ENCODE assay signal across 26 cellular contexts in the genomic region with DNA sequence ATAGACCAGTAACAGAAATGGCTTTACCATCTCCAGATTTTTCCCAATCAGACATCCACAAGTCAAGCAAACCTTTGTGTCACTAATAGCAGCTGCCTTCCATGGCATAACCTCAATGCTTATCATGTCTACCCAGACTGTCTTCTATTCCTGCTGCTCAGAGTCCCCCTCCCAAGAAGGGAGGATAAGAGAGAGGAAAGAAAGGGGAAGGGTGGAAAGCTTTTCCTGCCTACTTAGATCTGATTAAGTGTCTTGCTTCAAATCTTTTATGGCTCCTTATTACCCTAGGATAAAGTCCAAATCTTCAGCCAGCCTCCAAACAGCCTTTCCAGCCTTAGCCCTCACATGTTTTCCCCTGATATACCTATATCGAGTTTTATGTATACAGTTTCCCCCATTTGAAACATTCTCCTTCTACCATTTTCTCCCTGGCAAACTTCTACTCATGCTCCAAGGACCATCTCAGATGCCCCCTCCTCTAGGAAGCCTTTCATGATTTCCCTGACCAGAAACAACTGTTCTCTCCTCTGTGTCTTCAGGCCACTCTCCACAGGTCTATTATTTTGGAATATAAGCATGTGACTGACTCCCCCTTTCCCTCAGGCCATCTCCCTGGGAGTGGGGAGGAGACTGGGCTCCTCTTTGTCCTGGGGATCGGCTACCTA. TPM values are rescaled to one million over a fixed set of nuclear protein-coding genes. Genes with fewer than 3 reads are reported as not detected.
"Had no signal": no experiment of that assay in that cellular context is flagged by ENCODE, and none has a peak within 500 bp of the region (broad histone marks: within the 10 kb centered on the region; RNA-seq: fewer than 3 reads in every experiment).

No MANE protein-coding gene starts in this region.

- FAIRE-seq: colon, kidney had no signal

- H3K4me1 Mint-ChIP-seq: central memory CD8-positive, alpha-beta T cell had no signal

- H3K27ac Mint-ChIP-seq: activated CD8-positive, alpha-beta T cell treated with anti-CD3 and anti-CD28 coated beads, Interleukin-2, amount 10 ng/mL, durations not matched to agents 7 days and 5 days; activated naive CD4-positive, alpha-beta T cell treated with anti-CD3 and anti-CD28 coated beads, Interleukin-2, amount 50 U/mL, for 72 hours; endodermal cell; progenitor cell of endocrine pancreas had no signal

- H3K4me3 ChIP-seq: ascending aorta, dorsolateral prefrontal cortex, gastroesophageal sphincter, lower lobe of right lung, upper lobe of left lung had no signal

- H3K36me3 ChIP-seq: ascending aorta, gastroesophageal sphincter, lower lobe of right lung, upper lobe of left lung had no signal

- DNase-seq: activated CD4-positive, alpha-beta T cell treated with anti-CD3 and anti-CD28 coated beads, Interleukin-2, amount 50 U/mL, for 1 hour; activated CD8-positive, alpha-beta T cell treated with anti-CD3 and anti-CD28 coated beads, Interleukin-2, amount 10 ng/mL, durations not matched to agents 7 days and 5 days; activated T-cell treated with anti-CD3 and anti-CD28 coated beads, Interleukin-2, amount 50 U/mL, for 1 hour; dorsolateral prefrontal cortex; endodermal cell; head of caudate nucleus; kidney; lower lobe of right lung; mesendoderm; naive B cell; stimulated activated CD4-positive, alpha-beta T cell treated with anti-CD3 and anti-CD28 coated beads, Interleukin-12 subunit alpha, Interleukin-12 subunit beta, amount 100 ng/mL, for 4 hours; stimulated activated CD4-positive, alpha-beta T cell treated with anti-CD3 and anti-CD28 coated beads, Interleukin-4, amount 100 ng/mL, for 4 hours; stimulated activated naive CD8-positive, alpha-beta T cell treated with anti-CD3 and anti-CD28 coated beads, Interleukin-15, Interleukin-2, amounts not matched to agents 100 U/mL and 50 U/mL, for 24 hours; T-helper 1 cell; T-helper 9 cell; upper lobe of left lung had no signal

- H3K4me1 ChIP-seq: lower lobe of right lung had no signal

- H3K27me3 ChIP-seq: ascending aorta, gastroesophageal sphincter, upper lobe of left lung had no signal

- H3K27ac ChIP-seq: ascending aorta, dorsolateral prefrontal cortex, epithelial cell of prostate, gastroesophageal sphincter, lower lobe of right lung, upper lobe of left lung had no signal

- H3K36me3 Mint-ChIP-seq: activated naive CD4-positive, alpha-beta T cell treated with anti-CD3 and anti-CD28 coated beads, Interleukin-2, amount 50 U/mL, for 72 hours had no signal

- ATAC-seq: activated CD4-positive, CD25-positive, alpha-beta regulatory T cell treated with anti-CD3 and anti-CD28 coated beads, Interleukin-2, amount 50 U/mL, for 24 hours; activated CD8-positive, alpha-beta T cell treated with anti-CD3 and anti-CD28 coated beads, Interleukin-2, amount 10 ng/mL, durations not matched to agents 7 days and 5 days; activated naive CD4-positive, alpha-beta T cell treated with anti-CD3 and anti-CD28 coated beads, Interleukin-2, amount 50 U/mL, for 72 hours; gastroesophageal sphincter; lower lobe of right lung; stimulated activated naive CD8-positive, alpha-beta T cell treated with anti-CD3 and anti-CD28 coated beads, Interleukin-15, Interleukin-2, amounts not matched to agents 100 U/mL and 50 U/mL, for 24 hours had no signal

- H3K9me3 Mint-ChIP-seq: activated naive CD4-positive, alpha-beta T cell treated with anti-CD3 and anti-CD28 coated beads, Interleukin-2, amount 50 U/mL, for 72 hours had no signal

- H3K9me3 ChIP-seq: ascending aorta, gastroesophageal sphincter, lower lobe of right lung, upper lobe of left lung had no signal

- H3K4me3 Mint-ChIP-seq: activated CD8-positive, alpha-beta T cell treated with anti-CD3 and anti-CD28 coated beads, Interleukin-2, amount 10 ng/mL, durations not matched to agents 7 days and 5 days; central memory CD8-positive, alpha-beta T cell; endodermal cell had no signal

RNA-seq across cellular contexts. Expression of a gene that starts 7.9 kb away (rescaled TPM):
- total RNA-seq: ascending aorta, left lobe of liver, lower lobe of right lung, osteoblast had no signal
